ENCODE assay signal across 13 cellular contexts in genomic region chr7:30726296-30727006, GRCh38. TPM values are rescaled to one million over a fixed set of nuclear protein-coding genes. Genes with fewer than 3 reads are reported as not detected.
A peak's percentile ranks its signal among the peaks of the same experiment; 100 is the strongest.
DNase-seq lines count a peak whose midpoint lies in the region; ATAC-seq lines count a peak whose summit lies in the region.
"Had no signal": no experiment of that assay in that cellular context is flagged by ENCODE, and none has a peak within 500 bp of the region (broad histone marks: within the 10 kb centered on the region; RNA-seq: fewer than 3 reads in every experiment).

No MANE protein-coding gene starts in this region.

- ATAC-seq in activated naive CD8-positive, alpha-beta T cell treated with anti-CD3 and anti-CD28 coated beads, Interleukin-2, amount 10 ng/mL, durations not matched to agents 7 days and 5 days (ENCODE audit: low read depth) = peak; percentile 20
- no peak for ATAC-seq in HG02763 (IDR thresholded peaks at IDR 0.05; ENCODE audit: unreplicated experiment)
- ATAC-seq: sciatic nerve had no signal

- peak overlapping the region; percentile 94 for H3K4me3 Mint-ChIP-seq in activated naive CD8-positive, alpha-beta T cell treated with anti-CD3 and anti-CD28 coated beads, Interleukin-2, amount 10 ng/mL, durations not matched to agents 7 days and 5 days
- H3K4me3 Mint-ChIP-seq in stimulated activated naive CD8-positive, alpha-beta T cell treated with anti-CD3 and anti-CD28 coated beads, Interleukin-15, Interleukin-2, amounts not matched to agents 100 ng/mL and 50 ng/mL, for 24 hours = peak overlapping the region; percentile 62

- peaks cover 6% of the 10 kb centered on the region for H3K36me3 Mint-ChIP-seq in activated naive CD8-positive, alpha-beta T cell treated with anti-CD3 and anti-CD28 coated beads, Interleukin-2, amount 10 ng/mL, durations not matched to agents 7 days and 5 days
- H3K36me3 Mint-ChIP-seq in stimulated activated naive CD8-positive, alpha-beta T cell treated with anti-CD3 and anti-CD28 coated beads, Interleukin-15, Interleukin-2, amounts not matched to agents 100 ng/mL and 50 ng/mL, for 24 hours (ENCODE audit: low read depth) = no peaks in the 10 kb centered on the region

- no peaks in the 10 kb centered on the region for H3K9me3 Mint-ChIP-seq in activated naive CD8-positive, alpha-beta T cell treated with anti-CD3 and anti-CD28 coated beads, Interleukin-2, amount 10 ng/mL, durations not matched to agents 7 days and 5 days
- H3K9me3 Mint-ChIP-seq in stimulated activated naive CD8-positive, alpha-beta T cell treated with anti-CD3 and anti-CD28 coated beads, Interleukin-15, Interleukin-2, amounts not matched to agents 100 ng/mL and 50 ng/mL, for 24 hours = no peaks in the 10 kb centered on the region

- peak overlapping the region; percentile 98 for H3K27ac Mint-ChIP-seq in activated naive CD8-positive, alpha-beta T cell treated with anti-CD3 and anti-CD28 coated beads, Interleukin-2, amount 10 ng/mL, durations not matched to agents 7 days and 5 days
- H3K27ac Mint-ChIP-seq in stimulated activated naive CD8-positive, alpha-beta T cell treated with anti-CD3 and anti-CD28 coated beads, Interleukin-15, Interleukin-2, amounts not matched to agents 100 ng/mL and 50 ng/mL, for 24 hours = peak overlapping the region; percentile 89

- DNase-seq in activated gamma-delta T cell treated with Interleukin-2 at 50 U/mL for 16 hours (peak; percentile 18), activated gamma-delta T cell (lab: John Stamatoyannopoulos, UW) (no peak), SW480 (ENCODE audit: low spot score) (peak; percentile 49), epidermal melanocyte (ENCODE audit: insufficient read length, low spot score) (no peak), inferior parietal cortex (ENCODE audit: extremely low spot score) (no peak)
- peak; percentile 62 for DNase-seq in activated naive CD8-positive, alpha-beta T cell treated with anti-CD3 and anti-CD28 coated beads, Interleukin-2, amount 10 ng/mL, durations not matched to agents 7 days and 5 days
- DNase-seq: islet precursor cell, NCI-H187 had no signal

- H3K27me3 Mint-ChIP-seq in activated naive CD8-positive, alpha-beta T cell treated with anti-CD3 and anti-CD28 coated beads, Interleukin-2, amount 10 ng/mL, durations not matched to agents 7 days and 5 days = peaks cover 2% of the 10 kb centered on the region
- no peaks in the 10 kb centered on the region for H3K27me3 Mint-ChIP-seq in stimulated activated naive CD8-positive, alpha-beta T cell treated with anti-CD3 and anti-CD28 coated beads, Interleukin-15, Interleukin-2, amounts not matched to agents 100 ng/mL and 50 ng/mL, for 24 hours

- H3K4me1 Mint-ChIP-seq in activated naive CD8-positive, alpha-beta T cell treated with anti-CD3 and anti-CD28 coated beads, Interleukin-2, amount 10 ng/mL, durations not matched to agents 7 days and 5 days = peaks cover 48% of the 10 kb centered on the region
- H3K4me1 Mint-ChIP-seq in stimulated activated naive CD8-positive, alpha-beta T cell treated with anti-CD3 and anti-CD28 coated beads, Interleukin-15, Interleukin-2, amounts not matched to agents 100 ng/mL and 50 ng/mL, for 24 hours (ENCODE audit: low read depth) = peaks cover 36% of the 10 kb centered on the region

- POLR2A ChIA-PET in activated naive CD8-positive, alpha-beta T cell treated with anti-CD3 and anti-CD28 coated beads, Interleukin-2, amount 10 ng/mL, durations not matched to agents 7 days and 5 days (lab: Charles Lee) = interaction anchor here (1.0 to 3.4 kb wide), 3 partner anchors 11 to 248 kb away, joined by 5 to 61 read pairs (median 5); partner anchors contain the start of gene NOD1

RNA-seq across cellular contexts. Expression of gene INMT, which starts 25.5 kb away (rescaled TPM):
- under 1 TPM; 0.30 to 0.37 TPM for total RNA-seq in activated naive CD8-positive, alpha-beta T cell treated with anti-CD3 and anti-CD28 coated beads, Interleukin-2, amount 10 ng/mL, durations not matched to agents 7 days and 5 days

RNA-seq across cellular contexts. Expression of gene CRHR2, which starts 44.2 kb away (rescaled TPM):
- total RNA-seq in activated naive CD8-positive, alpha-beta T cell treated with anti-CD3 and anti-CD28 coated beads, Interleukin-2, amount 10 ng/mL, durations not matched to agents 7 days and 5 days = not detected
- total RNA-seq: myocyte; T-helper 1 cell treated with Interleukin-12 subunit alpha and Interleukin-12 subunit beta and Interleukin-4 antibody, amounts not matched to agents 30 ng/mL and 1 ng/mL, for 36 hours had no signal

RNA-seq across cellular contexts. Expression of gene MINDY4, which starts 44.8 kb away (rescaled TPM):
- 1 to 10 TPM; 1.1 to 1.6 TPM for total RNA-seq in activated naive CD8-positive, alpha-beta T cell treated with anti-CD3 and anti-CD28 coated beads, Interleukin-2, amount 10 ng/mL, durations not matched to agents 7 days and 5 days

Comparison
In these comparisons a context has a peak if more than half of its experiments do, and no peak if none do; other contexts are left out.
1. DNase-seq: peak in activated gamma-delta T cell treated with Interleukin-2 at 50 U/mL for 16 hours (single experiment), SW480 (single experiment) and activated naive CD8-positive, alpha-beta T cell treated with anti-CD3 and anti-CD28 coated beads, Interleukin-2, amount 10 ng/mL, durations not matched to agents 7 days and 5 days (single experiment); none in activated gamma-delta T cell (single experiment), epidermal melanocyte (single experiment) and inferior parietal cortex (single experiment).